ENCODE assay signal across 8 cellular contexts in genomic region chr5:14342306-14342705, GRCh38.
DNase-seq lines count a peak whose midpoint lies in the region; ATAC-seq, FAIRE-seq and TF ChIP-seq lines count a peak whose summit lies in the region.

No MANE protein-coding gene starts in this region.

- H3K9me2 ChIP-seq in DOHH2 (replicated peaks; ENCODE audit: control insufficient read depth, low read length): no peaks in the 10 kb centered on the region
- H3K9me2 ChIP-seq in MM.1S (replicated peaks; ENCODE audit: insufficient read depth, low read length): no peaks in the 10 kb centered on the region

- H3K9me3 ChIP-seq in DOHH2 (ENCODE audit: control insufficient read depth, insufficient read depth, low read length) (no peaks in the 10 kb centered on the region), MM.1S (replicated peaks; ENCODE audit: insufficient read depth, low read length) (no peaks in the 10 kb centered on the region)

- H3K9ac ChIP-seq in MM.1S (ENCODE audit: low read length): no peak overlapping the region

- no peaks in the 10 kb centered on the region for H3K4me1 Mint-ChIP-seq in activated T-helper 2 cell treated with anti-CD3 and anti-CD28 coated beads, Interferon-gamma antibody, Interleukin-2, Interleukin-4, amounts not matched to agents 10 μg/mL and 5 μg/mL and 100 μg/mL, durations not matched to agents 14 hours and 24 hours and 36 hours (ENCODE audit: low read depth)

- H3F3A ChIP-seq in DOHH2 (ENCODE audit: control insufficient read depth, insufficient read depth) (no peaks in the 10 kb centered on the region; the same call in 1 of the 2 replicates), MM.1S (ENCODE audit: insufficient read depth, low read length) (no peaks in the 10 kb centered on the region)

- FAIRE-seq in urothelium cell line (lab: Jason Lieb, UNC): no peak

- 0 out of 2 replicates have a peak, but pooled peaks cover 2% of the 10 kb centered on the region for H4K20me1 ChIP-seq in DOHH2 (ENCODE audit: control insufficient read depth, insufficient read depth, low read depth, low read length)
- H4K20me1 ChIP-seq in MM.1S (ENCODE audit: insufficient read depth, low read length): no peaks in the 10 kb centered on the region

- no peaks in the 10 kb centered on the region for H3K27me3 ChIP-seq in DOHH2 (ENCODE audit: control insufficient read depth, low read length)
- no peaks in the 10 kb centered on the region for H3K27me3 ChIP-seq in MM.1S (replicated peaks; ENCODE audit: insufficient read depth, low read length)

- H3K36me3 ChIP-seq in DOHH2 (ENCODE audit: control insufficient read depth, low read length) (peaks cover 3% of the 10 kb centered on the region; the same call in 1 of the 2 replicates), MM.1S (replicated peaks; ENCODE audit: insufficient read depth, low read length) (no peaks in the 10 kb centered on the region)

- peaks cover 3% of the 10 kb centered on the region for H3K27me3 Mint-ChIP-seq in activated T-helper 2 cell treated with anti-CD3 and anti-CD28 coated beads, Interferon-gamma antibody, Interleukin-2, Interleukin-4, amounts not matched to agents 10 μg/mL and 5 μg/mL and 100 μg/mL, durations not matched to agents 14 hours and 24 hours and 36 hours (ENCODE audit: low read depth)

- H3K4me2 ChIP-seq in DOHH2 (ENCODE audit: low read length) (peak overlapping the region; percentile 52), MM.1S (ENCODE audit: low read depth, low read length) (no peak overlapping the region)

- intact Hi-C loops in activated T-helper 2 cell treated with anti-CD3 and anti-CD28 coated beads, Interferon-gamma antibody, Interleukin-2, Interleukin-4, amounts not matched to agents 10 μg/mL and 5 μg/mL and 100 μg/mL, durations not matched to agents 14 hours and 24 hours and 36 hours (cut with micrococcal nuclease): no loop called here

- H3K79me2 ChIP-seq in DOHH2 (ENCODE audit: control insufficient read depth, low read length) (no peaks in the 10 kb centered on the region), MM.1S (ENCODE audit: low read length) (no peaks in the 10 kb centered on the region)

- H3K9me3 Mint-ChIP-seq in activated T-helper 2 cell treated with anti-CD3 and anti-CD28 coated beads, Interferon-gamma antibody, Interleukin-2, Interleukin-4, amounts not matched to agents 10 μg/mL and 5 μg/mL and 100 μg/mL, durations not matched to agents 14 hours and 24 hours and 36 hours: no peaks in the 10 kb centered on the region

- H3K4me1 ChIP-seq in DOHH2 (ENCODE audit: control insufficient read depth, low read length): peaks cover 47% of the 10 kb centered on the region
- H3K4me1 ChIP-seq in MM.1S (ENCODE audit: low read length): no peaks in the 10 kb centered on the region

- no peak overlapping the region for H3K27ac Mint-ChIP-seq in activated T-helper 2 cell treated with anti-CD3 and anti-CD28 coated beads, Interferon-gamma antibody, Interleukin-2, Interleukin-4, amounts not matched to agents 10 μg/mL and 5 μg/mL and 100 μg/mL, durations not matched to agents 14 hours and 24 hours and 36 hours

- H2AFZ ChIP-seq in MM.1S (ENCODE audit: low read length): no peak overlapping the region

- DNase-seq in fibroblast of the aortic adventitia (ENCODE audit: low read depth): peak; percentile 13
- DNase-seq in activated T-helper 2 cell treated with anti-CD3 and anti-CD28 coated beads, Interferon-gamma antibody, Interleukin-2, Interleukin-4, amounts not matched to agents 10 μg/mL and 5 μg/mL and 100 μg/mL, durations not matched to agents 14 hours and 24 hours and 36 hours (ENCODE audit: low spot score): no peak
- DNase-seq in MM.1S: no peak
- no peak for DNase-seq in urothelium cell line (ENCODE audit: low spot score)
- no peak for DNase-seq in DMS53 treated with DMSO at 0.1 percent for 48 hours (lab: John Stamatoyannopoulos, UW; ENCODE audit: unreplicated experiment)

- ATAC-seq in GM19467 (IDR thresholded peaks at IDR 0.05; ENCODE audit: unreplicated experiment) (peak; percentile 94), HG03342 (IDR thresholded peaks at IDR 0.05; ENCODE audit: unreplicated experiment) (peak; percentile 96)

- H3K36me3 Mint-ChIP-seq in activated T-helper 2 cell treated with anti-CD3 and anti-CD28 coated beads, Interferon-gamma antibody, Interleukin-2, Interleukin-4, amounts not matched to agents 10 μg/mL and 5 μg/mL and 100 μg/mL, durations not matched to agents 14 hours and 24 hours and 36 hours (ENCODE audit: low read depth): no peaks in the 10 kb centered on the region

- TF ChIP-seq CTCF in DOHH2 (IDR thresholded peaks at IDR 0.05; ENCODE audit: low read depth, low read length, poor library complexity, severe bottlenecking): no peak
- TF ChIP-seq CTCF in fibroblast of the aortic adventitia (IDR thresholded peaks at IDR 0.05; ENCODE audit: insufficient read depth, low read length): no peak
- no peak for TF ChIP-seq CTCF in MM.1S (IDR thresholded peaks at IDR 0.05; ENCODE audit: low read length)

- H3K4me3 Mint-ChIP-seq in activated T-helper 2 cell treated with anti-CD3 and anti-CD28 coated beads, Interferon-gamma antibody, Interleukin-2, Interleukin-4, amounts not matched to agents 10 μg/mL and 5 μg/mL and 100 μg/mL, durations not matched to agents 14 hours and 24 hours and 36 hours (ENCODE audit: low read depth): no peak overlapping the region

- H3K27ac ChIP-seq in DOHH2 (ENCODE audit: low read depth, low read length) (peak overlapping the region; percentile 48), MM.1S (ENCODE audit: low read length) (no peak overlapping the region)

- H3K4me3 ChIP-seq in DOHH2 (ENCODE audit: low read length): peak overlapping the region; percentile 31
- no peak overlapping the region for H3K4me3 ChIP-seq in fibroblast of the aortic adventitia (ENCODE audit: low read depth, low read length)
- H3K4me3 ChIP-seq in MM.1S (ENCODE audit: low read length): no peak overlapping the region
